Comparison of ENCODE assay signal across 2 cellular contexts in the genomic region with DNA sequence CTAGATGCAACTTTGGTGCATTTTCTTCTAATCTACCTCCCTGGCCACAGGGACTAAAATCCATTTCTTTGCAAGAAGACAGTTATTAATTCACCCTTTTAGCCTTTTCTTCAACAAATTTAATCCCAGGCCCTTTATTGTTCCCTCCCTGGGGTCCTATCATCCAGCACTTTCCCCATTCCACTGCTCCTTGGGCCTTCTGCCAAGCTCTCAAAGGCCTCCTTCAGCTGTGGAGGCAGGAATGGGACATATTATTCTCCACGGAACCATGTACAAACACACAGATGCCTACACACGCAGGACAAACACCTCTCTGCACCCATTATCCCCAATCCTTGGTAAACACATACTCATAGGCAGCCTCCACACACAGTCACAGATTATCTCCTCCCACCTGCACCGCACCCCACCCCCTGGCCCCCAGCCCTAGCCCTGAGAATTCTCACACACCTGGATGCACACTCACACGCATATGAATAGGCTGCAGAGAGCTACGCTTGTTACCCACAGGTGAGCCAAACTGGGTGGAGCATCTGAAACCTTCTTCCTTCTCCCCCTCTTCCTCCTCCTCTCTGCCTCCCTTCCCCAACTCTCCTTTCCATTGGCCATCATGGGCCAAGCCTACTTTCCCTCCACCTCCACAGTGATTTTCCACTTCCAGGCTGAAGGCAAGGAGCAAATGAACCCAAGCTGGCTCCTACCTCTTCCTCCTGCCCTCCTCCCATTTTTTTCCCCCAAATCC.
TF ChIP-seq lines count a peak whose summit lies in the region.

No MANE protein-coding gene starts in this region.

TF ChIP-seq in GM23338, 12 proteins besides CTCF, POLR2A, EP300 and RAD21 (continues in another document):
- TF ChIP-seq POLR2AphosphoS5 (IDR thresholded peaks at IDR 0.05; ENCODE audit: low read depth) (no peak), JUNB (IDR thresholded peaks at IDR 0.05; ENCODE audit: unreplicated experiment) (no peak), STAT1 (IDR thresholded peaks at IDR 0.05; ENCODE audit: unreplicated experiment) (no peak), CREB1 (CRISPR knock-in tag; IDR thresholded peaks at IDR 0.05; ENCODE audit: low read depth) (no peak), ZNF114 (CRISPR knock-in tag; IDR thresholded peaks at IDR 0.05) (no peak), ZNF331 (CRISPR knock-in tag; IDR thresholded peaks at IDR 0.05; ENCODE audit: low read depth) (no peak), EZH2 (IDR thresholded peaks at IDR 0.05; ENCODE audit: low read depth, unreplicated experiment) (no peak)
- TF ChIP-seq, protein P1, sequence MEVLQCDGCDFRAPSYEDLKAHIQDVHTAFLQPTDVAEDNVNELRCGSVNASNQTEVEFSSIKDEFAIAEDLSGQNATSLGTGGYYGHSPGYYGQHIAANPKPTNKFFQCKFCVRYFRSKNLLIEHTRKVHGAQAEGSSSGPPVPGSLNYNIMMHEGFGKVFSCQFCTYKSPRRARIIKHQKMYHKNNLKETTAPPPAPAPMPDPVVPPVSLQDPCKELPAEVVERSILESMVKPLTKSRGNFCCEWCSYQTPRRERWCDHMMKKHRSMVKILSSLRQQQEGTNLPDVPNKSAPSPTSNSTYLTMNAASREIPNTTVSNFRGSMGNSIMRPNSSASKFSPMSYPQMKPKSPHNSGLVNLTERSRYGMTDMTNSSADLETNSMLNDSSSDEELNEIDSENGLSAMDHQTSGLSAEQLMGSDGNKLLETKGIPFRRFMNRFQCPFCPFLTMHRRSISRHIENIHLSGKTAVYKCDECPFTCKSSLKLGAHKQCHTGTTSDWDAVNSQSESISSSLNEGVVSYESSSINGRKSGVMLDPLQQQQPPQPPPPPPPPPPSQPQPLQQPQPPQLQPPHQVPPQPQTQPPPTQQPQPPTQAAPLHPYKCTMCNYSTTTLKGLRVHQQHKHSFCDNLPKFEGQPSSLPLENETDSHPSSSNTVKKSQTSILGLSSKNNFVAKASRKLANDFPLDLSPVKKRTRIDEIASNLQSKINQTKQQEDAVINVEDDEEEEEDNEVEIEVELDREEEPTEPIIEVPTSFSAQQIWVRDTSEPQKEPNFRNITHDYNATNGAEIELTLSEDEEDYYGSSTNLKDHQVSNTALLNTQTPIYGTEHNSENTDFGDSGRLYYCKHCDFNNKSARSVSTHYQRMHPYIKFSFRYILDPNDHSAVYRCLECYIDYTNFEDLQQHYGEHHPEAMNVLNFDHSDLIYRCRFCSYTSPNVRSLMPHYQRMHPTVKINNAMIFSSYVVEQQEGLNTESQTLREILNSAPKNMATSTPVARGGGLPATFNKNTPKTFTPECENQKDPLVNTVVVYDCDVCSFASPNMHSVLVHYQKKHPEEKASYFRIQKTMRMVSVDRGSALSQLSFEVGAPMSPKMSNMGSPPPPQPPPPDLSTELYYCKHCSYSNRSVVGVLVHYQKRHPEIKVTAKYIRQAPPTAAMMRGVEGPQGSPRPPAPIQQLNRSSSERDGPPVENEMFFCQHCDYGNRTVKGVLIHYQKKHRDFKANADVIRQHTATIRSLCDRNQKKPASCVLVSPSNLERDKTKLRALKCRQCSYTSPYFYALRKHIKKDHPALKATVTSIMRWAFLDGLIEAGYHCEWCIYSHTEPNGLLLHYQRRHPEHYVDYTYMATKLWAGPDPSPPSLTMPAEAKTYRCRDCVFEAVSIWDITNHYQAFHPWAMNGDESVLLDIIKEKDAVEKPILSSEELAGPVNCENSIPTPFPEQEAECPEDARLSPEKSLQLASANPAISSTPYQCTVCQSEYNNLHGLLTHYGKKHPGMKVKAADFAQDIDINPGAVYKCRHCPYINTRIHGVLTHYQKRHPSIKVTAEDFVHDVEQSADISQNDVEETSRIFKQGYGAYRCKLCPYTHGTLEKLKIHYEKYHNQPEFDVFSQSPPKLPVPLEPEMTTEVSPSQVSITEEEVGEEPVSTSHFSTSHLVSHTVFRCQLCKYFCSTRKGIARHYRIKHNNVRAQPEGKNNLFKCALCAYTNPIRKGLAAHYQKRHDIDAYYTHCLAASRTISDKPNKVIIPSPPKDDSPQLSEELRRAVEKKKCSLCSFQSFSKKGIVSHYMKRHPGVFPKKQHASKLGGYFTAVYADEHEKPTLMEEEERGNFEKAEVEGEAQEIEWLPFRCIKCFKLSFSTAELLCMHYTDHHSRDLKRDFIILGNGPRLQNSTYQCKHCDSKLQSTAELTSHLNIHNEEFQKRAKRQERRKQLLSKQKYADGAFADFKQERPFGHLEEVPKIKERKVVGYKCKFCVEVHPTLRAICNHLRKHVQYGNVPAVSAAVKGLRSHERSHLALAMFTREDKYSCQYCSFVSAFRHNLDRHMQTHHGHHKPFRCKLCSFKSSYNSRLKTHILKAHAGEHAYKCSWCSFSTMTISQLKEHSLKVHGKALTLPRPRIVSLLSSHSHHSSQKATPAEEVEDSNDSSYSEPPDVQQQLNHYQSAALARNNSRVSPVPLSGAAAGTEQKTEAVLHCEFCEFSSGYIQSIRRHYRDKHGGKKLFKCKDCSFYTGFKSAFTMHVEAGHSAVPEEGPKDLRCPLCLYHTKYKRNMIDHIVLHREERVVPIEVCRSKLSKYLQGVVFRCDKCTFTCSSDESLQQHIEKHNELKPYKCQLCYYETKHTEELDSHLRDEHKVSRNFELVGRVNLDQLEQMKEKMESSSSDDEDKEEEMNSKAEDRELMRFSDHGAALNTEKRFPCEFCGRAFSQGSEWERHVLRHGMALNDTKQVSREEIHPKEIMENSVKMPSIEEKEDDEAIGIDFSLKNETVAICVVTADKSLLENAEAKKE (CRISPR knock-in tag; IDR thresholded peaks at IDR 0.05) = no peak
- TF ChIP-seq, protein P2, sequence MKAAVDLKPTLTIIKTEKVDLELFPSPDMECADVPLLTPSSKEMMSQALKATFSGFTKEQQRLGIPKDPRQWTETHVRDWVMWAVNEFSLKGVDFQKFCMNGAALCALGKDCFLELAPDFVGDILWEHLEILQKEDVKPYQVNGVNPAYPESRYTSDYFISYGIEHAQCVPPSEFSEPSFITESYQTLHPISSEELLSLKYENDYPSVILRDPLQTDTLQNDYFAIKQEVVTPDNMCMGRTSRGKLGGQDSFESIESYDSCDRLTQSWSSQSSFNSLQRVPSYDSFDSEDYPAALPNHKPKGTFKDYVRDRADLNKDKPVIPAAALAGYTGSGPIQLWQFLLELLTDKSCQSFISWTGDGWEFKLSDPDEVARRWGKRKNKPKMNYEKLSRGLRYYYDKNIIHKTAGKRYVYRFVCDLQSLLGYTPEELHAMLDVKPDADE (IDR thresholded peaks at IDR 0.05) = no peak

TF ChIP-seq in K562, 482 proteins besides CTCF, POLR2A, EP300 and RAD21:
- TF ChIP-seq SUPT5H (IDR thresholded peaks at IDR 0.05) = peak; percentile 64
- no peak for TF ChIP-seq HCFC1 (IDR thresholded peaks at IDR 0.05; ENCODE audit: low read depth, low read length)
- TF ChIP-seq POLR2B (IDR thresholded peaks at IDR 0.05; ENCODE audit: low read depth, partially characterized antibody) = peak; percentile 70
- peak; percentile 22; the same call in 1 of the 2 replicates for TF ChIP-seq POLR2AphosphoS5 (IDR thresholded peaks at IDR 0.05; ENCODE audit: control insufficient read depth, insufficient read depth, low read depth, low read length)
- peak; percentile 37; the same call in 1 of the 2 replicates for TF ChIP-seq POLR2AphosphoS2 (IDR thresholded peaks at IDR 0.05; ENCODE audit: low read length)
- no peak for TF ChIP-seq CHD2 (IDR thresholded peaks at IDR 0.05; ENCODE audit: low read depth, low read length)
- TF ChIP-seq, protein P3, sequence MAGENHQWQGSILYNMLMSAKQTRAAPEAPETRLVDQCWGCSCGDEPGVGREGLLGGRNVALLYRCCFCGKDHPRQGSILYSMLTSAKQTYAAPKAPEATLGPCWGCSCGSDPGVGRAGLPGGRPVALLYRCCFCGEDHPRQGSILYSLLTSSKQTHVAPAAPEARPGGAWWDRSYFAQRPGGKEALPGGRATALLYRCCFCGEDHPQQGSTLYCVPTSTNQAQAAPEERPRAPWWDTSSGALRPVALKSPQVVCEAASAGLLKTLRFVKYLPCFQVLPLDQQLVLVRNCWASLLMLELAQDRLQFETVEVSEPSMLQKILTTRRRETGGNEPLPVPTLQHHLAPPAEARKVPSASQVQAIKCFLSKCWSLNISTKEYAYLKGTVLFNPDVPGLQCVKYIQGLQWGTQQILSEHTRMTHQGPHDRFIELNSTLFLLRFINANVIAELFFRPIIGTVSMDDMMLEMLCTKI (IDR thresholded peaks at IDR 0.05; ENCODE audit: partially characterized antibody) = no peak
